In genomic region chr12:57835366-57836288, GRCh38 we compare ENCODE assay signal across 10 cellular contexts. TPM values are rescaled to one million over a fixed set of nuclear protein-coding genes. Genes with fewer than 3 reads are reported as not detected.
DNase-seq lines count a peak whose midpoint lies in the region; ATAC-seq and TF ChIP-seq lines count a peak whose summit lies in the region.
"Had no signal": no experiment of that assay in that cellular context is flagged by ENCODE, and none has a peak within 500 bp of the region (broad histone marks: within the 10 kb centered on the region; RNA-seq: fewer than 3 reads in every experiment).

No MANE protein-coding gene starts in this region.

- H3K27me3 Mint-ChIP-seq in stimulated activated naive CD8-positive, alpha-beta T cell treated with anti-CD3 and anti-CD28 coated beads, Interleukin-15, Interleukin-2, amounts not matched to agents 100 ng/mL and 50 ng/mL, for 24 hours: no peaks in the 10 kb centered on the region

- H3K4me2 ChIP-seq in mesenchymal stem cell (ENCODE audit: low read length, poor library complexity, severe bottlenecking): no peak overlapping the region

- H3K79me1 ChIP-seq in mesenchymal stem cell (replicated peaks; ENCODE audit: low read length, poor library complexity, severe bottlenecking): peaks cover 2% of the 10 kb centered on the region

- H3K4me1 ChIP-seq in adrenal gland (replicated peaks in 1 of 2): peaks cover 93 to 100% of the 10 kb centered on the region in 2 donors
- H3K4me1 ChIP-seq in mesenchymal stem cell (ENCODE audit: control insufficient read depth, insufficient read depth, low read depth, low read length): peaks cover 65% of the 10 kb centered on the region

- peak overlapping the region; percentile 88 for H3K27ac Mint-ChIP-seq in stimulated activated naive CD8-positive, alpha-beta T cell treated with anti-CD3 and anti-CD28 coated beads, Interleukin-15, Interleukin-2, amounts not matched to agents 100 ng/mL and 50 ng/mL, for 24 hours

- H3K36me3 Mint-ChIP-seq in stimulated activated naive CD8-positive, alpha-beta T cell treated with anti-CD3 and anti-CD28 coated beads, Interleukin-15, Interleukin-2, amounts not matched to agents 100 ng/mL and 50 ng/mL, for 24 hours (ENCODE audit: low read depth): no peaks in the 10 kb centered on the region

- peak overlapping the region; percentile 31 for H4K8ac ChIP-seq in mesenchymal stem cell (ENCODE audit: low read length)

- no peak overlapping the region for H3K14ac ChIP-seq in mesenchymal stem cell (ENCODE audit: low read length in 2 of 2)

- H3K23ac ChIP-seq in mesenchymal stem cell (ENCODE audit: low read length in 2 of 2): peak overlapping the region; percentile 48 to 79

- H3K18ac ChIP-seq in mesenchymal stem cell (ENCODE audit: low read depth in 1 of 2, low read length in 2 of 2): peak overlapping the region; percentile 59 to 77

- H2BK120ac ChIP-seq in mesenchymal stem cell (ENCODE audit: low read depth, low read length): peak overlapping the region; percentile 42

- H3K9ac ChIP-seq in mesenchymal stem cell (ENCODE audit: low read length): peak overlapping the region; percentile 63

- intact Hi-C loops in adrenal gland (cut with DNase I): loop anchor here in 1 of 2 donors (5.0 kb wide), 1 partner anchor 62 kb away; no protein-coding TSS in a partner anchor

- H3K4ac ChIP-seq in mesenchymal stem cell (ENCODE audit: low read depth in 1 of 2, low read length in 2 of 2): peak overlapping the region; percentile 6 to 57

- peak overlapping the region; percentile 69 for H3K4me3 Mint-ChIP-seq in stimulated activated naive CD8-positive, alpha-beta T cell treated with anti-CD3 and anti-CD28 coated beads, Interleukin-15, Interleukin-2, amounts not matched to agents 100 ng/mL and 50 ng/mL, for 24 hours

- no peak for TF ChIP-seq CTCF in adrenal gland (IDR thresholded peaks at IDR 0.05)

- no peak overlapping the region for H2AFZ ChIP-seq in mesenchymal stem cell (ENCODE audit: low read depth, low read length)

- peak overlapping the region; percentile 43 for H4K91ac ChIP-seq in mesenchymal stem cell (ENCODE audit: low read length)

- peak overlapping the region; percentile 33 for H2BK15ac ChIP-seq in mesenchymal stem cell (ENCODE audit: low read depth, poor library complexity, severe bottlenecking)

- no peak for DNase-seq in stimulated activated naive CD8-positive, alpha-beta T cell treated with anti-CD3 and anti-CD28 coated beads, Interleukin-15, Interleukin-2, amounts not matched to agents 100 U/mL and 50 U/mL, for 24 hours
- DNase-seq in adrenal gland (no peak), mesenchymal stem cell (no peak), SW 1271 (lab: John Stamatoyannopoulos, UW) (no peak), amygdala (lab: John Stamatoyannopoulos, UW) (no peak), NCI-H2029 (lab: John Stamatoyannopoulos, UW) (no peak)
- DNase-seq: aorta, NCI-H526 had no signal

- no peak for TF ChIP-seq POLR2A in adrenal gland (IDR thresholded peaks at IDR 0.05)

- no peak overlapping the region for H2BK5ac ChIP-seq in mesenchymal stem cell (ENCODE audit: low read depth, low read length, poor library complexity, severe bottlenecking)

- no peaks in the 10 kb centered on the region for H3K36me3 ChIP-seq in adrenal gland (replicated peaks in 1 of 2)
- peaks cover 2 to 19% of the 10 kb centered on the region in 2 experiments for H3K36me3 ChIP-seq in mesenchymal stem cell (ENCODE audit: control insufficient read depth in 1 of 2, insufficient read depth in 2 of 2, low read depth in 1 of 2, low read length in 2 of 2)

- H3K27ac ChIP-seq in adrenal gland: peak overlapping the region in 3 of 5 donors; percentile 18 to 99 (median 56)
- H3K27ac ChIP-seq in mesenchymal stem cell (ENCODE audit: low read length, poor library complexity, severe bottlenecking): peak overlapping the region; percentile 85

- H2AK5ac ChIP-seq in mesenchymal stem cell (ENCODE audit: low read length, severe bottlenecking): peak overlapping the region; percentile 73

- H3K27me3 ChIP-seq in adrenal gland (no peaks in the 10 kb centered on the region), mesenchymal stem cell (ENCODE audit: control insufficient read depth in 1 of 2, insufficient read depth in 1 of 2, low read length in 2 of 2) (no peaks in the 10 kb centered on the region)

- peak overlapping the region in 1 of 4 donors; percentile 8 for H3K4me3 ChIP-seq in adrenal gland
- peak overlapping the region in 1 of 2 experiments; percentile 67 for H3K4me3 ChIP-seq in mesenchymal stem cell (ENCODE audit: insufficient read depth in 1 of 2, low read depth in 1 of 2, low read length in 2 of 2)

- peaks cover 95% of the 10 kb centered on the region for H3K4me1 Mint-ChIP-seq in stimulated activated naive CD8-positive, alpha-beta T cell treated with anti-CD3 and anti-CD28 coated beads, Interleukin-15, Interleukin-2, amounts not matched to agents 100 ng/mL and 50 ng/mL, for 24 hours (ENCODE audit: low read depth)

- H3K9me3 ChIP-seq in adrenal gland (replicated peaks in 1 of 3): no peaks in the 10 kb centered on the region
- no peaks in the 10 kb centered on the region for H3K9me3 ChIP-seq in mesenchymal stem cell (ENCODE audit: control insufficient read depth, low read length)

- H2BK12ac ChIP-seq in mesenchymal stem cell (ENCODE audit: low read length in 2 of 2): no peak overlapping the region

- WGBS in adrenal gland, 4 donors: 44 to 48% (median 46%) methylated on average over 7 to 9 of the region's 9 CpGs
- 99% methylated on average over 8 of the region's 9 CpGs for WGBS in mesenchymal stem cell

- ATAC-seq in stimulated activated naive CD8-positive, alpha-beta T cell treated with anti-CD3 and anti-CD28 coated beads, Interleukin-15, Interleukin-2, amounts not matched to agents 100 U/mL and 50 U/mL, for 24 hours: no peak
- no peak for ATAC-seq in GM21423 (IDR thresholded peaks at IDR 0.05; ENCODE audit: unreplicated experiment)

- no peaks in the 10 kb centered on the region for H3K9me3 Mint-ChIP-seq in stimulated activated naive CD8-positive, alpha-beta T cell treated with anti-CD3 and anti-CD28 coated beads, Interleukin-15, Interleukin-2, amounts not matched to agents 100 ng/mL and 50 ng/mL, for 24 hours

RNA-seq across cellular contexts. Expression of gene CTDSP2, which starts 10.9 kb away (rescaled TPM):
- total RNA-seq in adrenal gland: 100 to 1,000 TPM in 7 of 8 donors, 10 to 100 TPM in 1; 94.7 to 275 (median 252) TPM
- 10 to 100 TPM; 42.9 to 89.6 (median 51.3) TPM for polyA plus RNA-seq in adrenal gland
- 136 TPM for polyA plus RNA-seq in mesenchymal stem cell (2013, experiment 1 of 2)
- 129 TPM for polyA plus RNA-seq in mesenchymal stem cell (2013, experiment 2 of 2)

RNA-seq across cellular contexts. Expression of gene AVIL, which starts 17.1 kb away (rescaled TPM):
- total RNA-seq in adrenal gland: 1 to 10 TPM; 1.5 to 9.0 (median 3.9) TPM
- 10 to 100 TPM in 2 of 3 donors, 1 to 10 TPM in 1; 5.0 to 32.6 (median 27.9) TPM for polyA plus RNA-seq in adrenal gland
- polyA plus RNA-seq in mesenchymal stem cell (2013, experiment 1 of 2): 1.6 TPM
- 1.8 TPM for polyA plus RNA-seq in mesenchymal stem cell (2013, experiment 2 of 2)

RNA-seq across cellular contexts. Expression of gene TSFM, which starts 53.0 kb away (rescaled TPM):
- 100 to 1,000 TPM in 2 of 8 donors, 10 to 100 TPM in 6; 40.4 to 107 (median 69.5) TPM for total RNA-seq in adrenal gland
- polyA plus RNA-seq in adrenal gland: 10 to 100 TPM; 31.5 to 82.6 (median 62.5) TPM
- polyA plus RNA-seq in mesenchymal stem cell (2013, experiment 1 of 2): 24.5 TPM
- 25.4 TPM for polyA plus RNA-seq in mesenchymal stem cell (2013, experiment 2 of 2)
